In the genomic region with DNA sequence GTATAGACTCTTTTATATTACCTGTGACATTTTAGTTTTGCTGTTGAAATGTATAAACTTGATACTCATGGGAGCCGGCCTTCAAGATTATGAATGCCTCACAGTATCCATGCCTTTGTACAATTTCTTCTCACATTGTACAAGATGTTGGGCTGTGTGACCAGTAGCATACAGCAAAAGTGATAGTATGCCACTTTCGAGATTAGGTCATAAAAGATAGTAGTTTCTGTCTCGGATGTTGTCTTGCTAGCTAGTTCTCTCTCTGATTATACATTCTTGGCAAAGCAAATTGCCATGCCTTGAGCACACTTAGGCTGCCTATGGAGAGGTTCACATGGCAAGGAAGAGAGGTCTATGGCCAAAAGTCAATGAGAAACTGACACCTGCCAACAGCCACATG, we compare ENCODE assay signal across 30 cellular contexts.
"Had no signal": no experiment of that assay in that cellular context is flagged by ENCODE, and none has a peak within 500 bp of the region (broad histone marks: within the 10 kb centered on the region; RNA-seq: fewer than 3 reads in every experiment).

No MANE protein-coding gene starts in this region.

- H3K36me3 ChIP-seq: SJCRH30 had no signal

- FAIRE-seq: RCC 7860 had no signal

- H3K9ac ChIP-seq: KMS-11 had no signal

- H3K4me1 ChIP-seq: SJCRH30 had no signal

- H3K27me3 ChIP-seq: SJCRH30 had no signal

- H3K27ac ChIP-seq: KMS-11, PC-9, RWPE1, SJCRH30, SK-N-MC had no signal

- H3K4me2 ChIP-seq: KMS-11, PC-9 had no signal

- ATAC-seq: Panc1, Right ventricle myocardium inferior had no signal

- H3K4me3 ChIP-seq: PC-9, SJCRH30, SK-N-MC had no signal

- H2AFZ ChIP-seq: PC-9 had no signal

- H3K9me3 ChIP-seq: SJCRH30 had no signal

- DNase-seq: Karpas-422, MM.1S, MV-4-11, NCI-H1092, NCI-H1105, NCI-H1417 treated with DMSO at 0.1 percent for 48 hours, NCI-H1436 treated with DMSO at 0.1 percent for 48 hours, NCI-H1694 treated with DMSO at 0.1 percent for 48 hours, NCI-H187 treated with DMSO at 0.1 percent for 48 hours, NCI-H2029, NCI-H2081, NCI-H2171 treated with DMSO at 0.1 percent for 48 hours, NCI-H2227 treated with DMSO at 0.1 percent for 48 hours, NCI-H345, NCI-H510A, NCI-H526, NCI-H69, NCI-H748 treated with DMSO at 0.1 percent for 48 hours, PC-9, SHP77, SIG-M5, SJCRH30, SW 1271, T-helper 1 cell had no signal
